In the genomic region with DNA sequence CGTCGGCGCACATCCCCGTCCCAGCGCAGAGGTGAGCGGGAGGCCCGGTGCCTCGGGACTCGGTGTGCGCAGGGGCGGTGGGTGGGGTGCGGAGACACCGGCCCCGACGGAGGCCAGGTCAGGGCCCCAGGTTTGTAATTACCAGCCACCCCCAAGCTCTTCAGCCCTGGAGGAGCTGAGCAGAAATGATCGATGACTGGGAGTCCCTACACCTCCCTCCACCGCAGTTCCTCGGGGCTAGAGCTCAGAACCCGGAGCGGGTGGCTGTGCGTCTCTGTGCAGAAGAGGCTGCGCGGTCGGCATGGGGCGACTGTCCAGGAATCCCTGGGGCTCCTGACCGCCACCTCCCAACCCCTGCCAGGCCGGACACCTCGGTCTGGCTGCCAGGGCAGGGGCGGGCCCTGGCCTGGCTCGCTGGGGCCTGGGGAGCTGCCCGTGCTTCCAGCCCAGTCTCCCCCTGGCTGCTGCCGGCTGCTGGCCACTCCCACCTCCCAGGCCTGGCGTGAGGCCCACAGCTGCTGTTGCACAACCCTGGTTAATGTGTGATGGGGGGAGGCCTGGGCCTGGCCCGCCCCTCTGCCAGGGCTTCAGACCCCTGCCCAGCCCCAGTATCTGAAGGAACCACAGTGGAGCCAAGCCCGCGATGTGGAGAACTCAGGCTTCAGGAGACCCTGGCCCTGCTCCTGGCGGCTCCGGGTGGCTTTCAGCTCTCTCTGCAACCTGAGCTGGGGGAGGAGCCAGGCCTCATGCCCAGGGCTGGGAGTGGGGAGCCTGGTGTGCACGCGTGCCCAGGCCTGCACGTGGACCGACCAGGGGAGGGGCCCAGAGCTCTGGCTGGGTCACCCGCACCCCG, we compare ENCODE assay signal across 2 cellular contexts.
TF ChIP-seq lines count a peak whose summit lies in the region.

No MANE protein-coding gene starts in this region.

TF ChIP-seq in WTC11, 78 proteins besides CTCF, POLR2A, EP300 and RAD21 (continues in another document):
- TF ChIP-seq, protein P1, sequence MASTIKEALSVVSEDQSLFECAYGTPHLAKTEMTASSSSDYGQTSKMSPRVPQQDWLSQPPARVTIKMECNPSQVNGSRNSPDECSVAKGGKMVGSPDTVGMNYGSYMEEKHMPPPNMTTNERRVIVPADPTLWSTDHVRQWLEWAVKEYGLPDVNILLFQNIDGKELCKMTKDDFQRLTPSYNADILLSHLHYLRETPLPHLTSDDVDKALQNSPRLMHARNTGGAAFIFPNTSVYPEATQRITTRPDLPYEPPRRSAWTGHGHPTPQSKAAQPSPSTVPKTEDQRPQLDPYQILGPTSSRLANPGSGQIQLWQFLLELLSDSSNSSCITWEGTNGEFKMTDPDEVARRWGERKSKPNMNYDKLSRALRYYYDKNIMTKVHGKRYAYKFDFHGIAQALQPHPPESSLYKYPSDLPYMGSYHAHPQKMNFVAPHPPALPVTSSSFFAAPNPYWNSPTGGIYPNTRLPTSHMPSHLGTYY (CRISPR knock-in tag; IDR thresholded peaks at IDR 0.05) = no peak
- TF ChIP-seq FOXP1 (CRISPR knock-in tag; IDR thresholded peaks at IDR 0.05; ENCODE audit: borderline replicate concordance) (0 out of 2 replicates have a peak, but pooled peaks have one; percentile 62), CREM (CRISPR knock-in tag; IDR thresholded peaks at IDR 0.05) (no peak), ETV6 (CRISPR knock-in tag; IDR thresholded peaks at IDR 0.05) (peak; percentile 23; the same call in 1 of the 2 replicates), MYBL2 (CRISPR knock-in tag; IDR thresholded peaks at IDR 0.05) (peak; percentile 17; the same call in 1 of the 2 replicates), GABPB1 (CRISPR knock-in tag; IDR thresholded peaks at IDR 0.05) (peak; percentile 83), TEAD4 (CRISPR knock-in tag; IDR thresholded peaks at IDR 0.05) (no peak), ZNF232 (CRISPR knock-in tag; IDR thresholded peaks at IDR 0.05) (0 out of 2 replicates have a peak, but pooled peaks have one; percentile 9), FOXK1 (CRISPR knock-in tag; IDR thresholded peaks at IDR 0.05) (peak; percentile 69), JAZF1 (CRISPR knock-in tag; IDR thresholded peaks at IDR 0.05) (no peak), MXD4 (CRISPR knock-in tag; IDR thresholded peaks at IDR 0.05; ENCODE audit: borderline replicate concordance) (no peak)
- TF ChIP-seq, protein P2, sequence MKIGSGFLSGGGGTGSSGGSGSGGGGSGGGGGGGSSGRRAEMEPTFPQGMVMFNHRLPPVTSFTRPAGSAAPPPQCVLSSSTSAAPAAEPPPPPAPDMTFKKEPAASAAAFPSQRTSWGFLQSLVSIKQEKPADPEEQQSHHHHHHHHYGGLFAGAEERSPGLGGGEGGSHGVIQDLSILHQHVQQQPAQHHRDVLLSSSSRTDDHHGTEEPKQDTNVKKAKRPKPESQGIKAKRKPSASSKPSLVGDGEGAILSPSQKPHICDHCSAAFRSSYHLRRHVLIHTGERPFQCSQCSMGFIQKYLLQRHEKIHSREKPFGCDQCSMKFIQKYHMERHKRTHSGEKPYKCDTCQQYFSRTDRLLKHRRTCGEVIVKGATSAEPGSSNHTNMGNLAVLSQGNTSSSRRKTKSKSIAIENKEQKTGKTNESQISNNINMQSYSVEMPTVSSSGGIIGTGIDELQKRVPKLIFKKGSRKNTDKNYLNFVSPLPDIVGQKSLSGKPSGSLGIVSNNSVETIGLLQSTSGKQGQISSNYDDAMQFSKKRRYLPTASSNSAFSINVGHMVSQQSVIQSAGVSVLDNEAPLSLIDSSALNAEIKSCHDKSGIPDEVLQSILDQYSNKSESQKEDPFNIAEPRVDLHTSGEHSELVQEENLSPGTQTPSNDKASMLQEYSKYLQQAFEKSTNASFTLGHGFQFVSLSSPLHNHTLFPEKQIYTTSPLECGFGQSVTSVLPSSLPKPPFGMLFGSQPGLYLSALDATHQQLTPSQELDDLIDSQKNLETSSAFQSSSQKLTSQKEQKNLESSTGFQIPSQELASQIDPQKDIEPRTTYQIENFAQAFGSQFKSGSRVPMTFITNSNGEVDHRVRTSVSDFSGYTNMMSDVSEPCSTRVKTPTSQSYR (CRISPR knock-in tag; IDR thresholded peaks at IDR 0.05) = no peak
- TF ChIP-seq, protein P3, sequence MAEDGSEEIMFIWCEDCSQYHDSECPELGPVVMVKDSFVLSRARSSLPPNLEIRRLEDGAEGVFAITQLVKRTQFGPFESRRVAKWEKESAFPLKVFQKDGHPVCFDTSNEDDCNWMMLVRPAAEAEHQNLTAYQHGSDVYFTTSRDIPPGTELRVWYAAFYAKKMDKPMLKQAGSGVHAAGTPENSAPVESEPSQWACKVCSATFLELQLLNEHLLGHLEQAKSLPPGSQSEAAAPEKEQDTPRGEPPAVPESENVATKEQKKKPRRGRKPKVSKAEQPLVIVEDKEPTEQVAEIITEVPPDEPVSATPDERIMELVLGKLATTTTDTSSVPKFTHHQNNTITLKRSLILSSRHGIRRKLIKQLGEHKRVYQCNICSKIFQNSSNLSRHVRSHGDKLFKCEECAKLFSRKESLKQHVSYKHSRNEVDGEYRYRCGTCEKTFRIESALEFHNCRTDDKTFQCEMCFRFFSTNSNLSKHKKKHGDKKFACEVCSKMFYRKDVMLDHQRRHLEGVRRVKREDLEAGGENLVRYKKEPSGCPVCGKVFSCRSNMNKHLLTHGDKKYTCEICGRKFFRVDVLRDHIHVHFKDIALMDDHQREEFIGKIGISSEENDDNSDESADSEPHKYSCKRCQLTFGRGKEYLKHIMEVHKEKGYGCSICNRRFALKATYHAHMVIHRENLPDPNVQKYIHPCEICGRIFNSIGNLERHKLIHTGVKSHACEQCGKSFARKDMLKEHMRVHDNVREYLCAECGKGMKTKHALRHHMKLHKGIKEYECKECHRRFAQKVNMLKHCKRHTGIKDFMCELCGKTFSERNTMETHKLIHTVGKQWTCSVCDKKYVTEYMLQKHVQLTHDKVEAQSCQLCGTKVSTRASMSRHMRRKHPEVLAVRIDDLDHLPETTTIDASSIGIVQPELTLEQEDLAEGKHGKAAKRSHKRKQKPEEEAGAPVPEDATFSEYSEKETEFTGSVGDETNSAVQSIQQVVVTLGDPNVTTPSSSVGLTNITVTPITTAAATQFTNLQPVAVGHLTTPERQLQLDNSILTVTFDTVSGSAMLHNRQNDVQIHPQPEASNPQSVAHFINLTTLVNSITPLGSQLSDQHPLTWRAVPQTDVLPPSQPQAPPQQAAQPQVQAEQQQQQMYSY (CRISPR knock-in tag; IDR thresholded peaks at IDR 0.05) = no peak
- TF ChIP-seq, protein P4, sequence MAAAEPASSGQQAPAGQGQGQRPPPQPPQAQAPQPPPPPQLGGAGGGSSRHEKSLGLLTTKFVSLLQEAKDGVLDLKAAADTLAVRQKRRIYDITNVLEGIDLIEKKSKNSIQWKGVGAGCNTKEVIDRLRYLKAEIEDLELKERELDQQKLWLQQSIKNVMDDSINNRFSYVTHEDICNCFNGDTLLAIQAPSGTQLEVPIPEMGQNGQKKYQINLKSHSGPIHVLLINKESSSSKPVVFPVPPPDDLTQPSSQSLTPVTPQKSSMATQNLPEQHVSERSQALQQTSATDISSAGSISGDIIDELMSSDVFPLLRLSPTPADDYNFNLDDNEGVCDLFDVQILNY (CRISPR knock-in tag; IDR thresholded peaks at IDR 0.05) = peak; percentile 50; the same call in 1 of the 2 replicates
- TF ChIP-seq, protein P5, sequence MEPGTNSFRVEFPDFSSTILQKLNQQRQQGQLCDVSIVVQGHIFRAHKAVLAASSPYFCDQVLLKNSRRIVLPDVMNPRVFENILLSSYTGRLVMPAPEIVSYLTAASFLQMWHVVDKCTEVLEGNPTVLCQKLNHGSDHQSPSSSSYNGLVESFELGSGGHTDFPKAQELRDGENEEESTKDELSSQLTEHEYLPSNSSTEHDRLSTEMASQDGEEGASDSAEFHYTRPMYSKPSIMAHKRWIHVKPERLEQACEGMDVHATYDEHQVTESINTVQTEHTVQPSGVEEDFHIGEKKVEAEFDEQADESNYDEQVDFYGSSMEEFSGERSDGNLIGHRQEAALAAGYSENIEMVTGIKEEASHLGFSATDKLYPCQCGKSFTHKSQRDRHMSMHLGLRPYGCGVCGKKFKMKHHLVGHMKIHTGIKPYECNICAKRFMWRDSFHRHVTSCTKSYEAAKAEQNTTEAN (CRISPR knock-in tag; IDR thresholded peaks at IDR 0.05) = no peak

TF ChIP-seq in endothelial cell of umbilical vein, 7 proteins besides CTCF, POLR2A, EP300 and RAD21:
- TF ChIP-seq EZH2 (IDR thresholded peaks at IDR 0.05; ENCODE audit: borderline replicate concordance, low read depth, low read length, severe bottlenecking) (no peak), POLR2AphosphoS5 (IDR thresholded peaks at IDR 0.05; ENCODE audit: insufficient read depth, low read depth, low read length) (peak; percentile 23), FOS (IDR thresholded peaks at IDR 0.05; ENCODE audit: borderline replicate concordance, insufficient read depth, low read length) (no peak), GATA2 (IDR thresholded peaks at IDR 0.05; ENCODE audit: insufficient read depth, insufficient read length, low read depth, low read length) (no peak), JUN (IDR thresholded peaks at IDR 0.05; ENCODE audit: borderline replicate concordance, insufficient read depth, insufficient read length, low read depth) (no peak), MYC (IDR thresholded peaks at IDR 0.05; ENCODE audit: low read depth, low read length) (no peak)
- TF ChIP-seq, protein P6, sequence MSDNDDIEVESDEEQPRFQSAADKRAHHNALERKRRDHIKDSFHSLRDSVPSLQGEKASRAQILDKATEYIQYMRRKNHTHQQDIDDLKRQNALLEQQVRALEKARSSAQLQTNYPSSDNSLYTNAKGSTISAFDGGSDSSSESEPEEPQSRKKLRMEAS (IDR thresholded peaks at IDR 0.05; ENCODE audit: insufficient read depth, insufficient read length) = no peak
